In genomic region chr7:116341222-116341907, GRCh38 we compare ENCODE assay signal across 11 cellular contexts.
DNase-seq lines count a peak whose midpoint lies in the region; ATAC-seq and TF ChIP-seq lines count a peak whose summit lies in the region.
"Had no signal": no experiment of that assay in that cellular context is flagged by ENCODE, and none has a peak within 500 bp of the region (broad histone marks: within the 10 kb centered on the region; RNA-seq: fewer than 3 reads in every experiment).

No MANE protein-coding gene starts in this region.

- no peak for DNase-seq in left ventricle myocardium superior
- no peak for DNase-seq in left cardiac atrium
- peak; percentile 11 for DNase-seq in RPMI8226
- no peak for DNase-seq in fibroblast of the aortic adventitia (ENCODE audit: low read depth)
- DNase-seq in activated naive CD4-positive, alpha-beta T cell (lab: John Stamatoyannopoulos, UW) = no peak
- no peak for DNase-seq in NCI-H2081 (lab: John Stamatoyannopoulos, UW)
- DNase-seq in lower leg skin (ENCODE audit: low spot score in 2 of 2) = no peak
- DNase-seq: activated naive CD4-positive, alpha-beta T cell treated with anti-CD3 and anti-CD28 coated beads, Interleukin-2, amount 50 U/mL, for 16 hours; C1 segment of cervical spinal cord; stimulated activated naive CD8-positive, alpha-beta T cell treated with anti-CD3 and anti-CD28 coated beads, Interleukin-15, Interleukin-2, amounts not matched to agents 100 U/mL and 50 U/mL, for 24 hours had no signal

- TF ChIP-seq CTCF in fibroblast of the aortic adventitia (IDR thresholded peaks at IDR 0.05; ENCODE audit: insufficient read depth, low read length) (peak; percentile 7), lower leg skin (IDR thresholded peaks at IDR 0.05) (no peak)

- ATAC-seq in left ventricle myocardium superior (peak; percentile 51), left cardiac atrium (no peak), HG02798 (IDR thresholded peaks at IDR 0.05; ENCODE audit: poor library complexity, unreplicated experiment) (no peak)
- ATAC-seq: stimulated activated naive CD8-positive, alpha-beta T cell treated with anti-CD3 and anti-CD28 coated beads, Interleukin-15, Interleukin-2, amounts not matched to agents 100 U/mL and 50 U/mL, for 24 hours had no signal

- WGBS in lower leg skin, 2 donors = 68 to 75% methylated on average over 4 of the region's 4 CpGs

- intact Hi-C loops in left ventricle myocardium superior (cut with micrococcal nuclease) (no loop called here), left cardiac atrium (cut with DNase I) (loop anchor here (10.0 kb wide), 2 partner anchors 67 to 77 kb away; no protein-coding TSS in a partner anchor), lower leg skin (cut with DNase I; ENCODE audit: low total_unique reads) (no loop called here)

- no peak overlapping the region for H3K4me3 ChIP-seq in fibroblast of the aortic adventitia (ENCODE audit: low read depth, low read length)
- H3K4me3 ChIP-seq in lower leg skin (ENCODE audit: low read depth, poor library complexity, severe bottlenecking) = no peak overlapping the region

- TF ChIP-seq POLR2A in lower leg skin (IDR thresholded peaks at IDR 0.05) = no peak

Comparison
In these comparisons a context has a peak if more than half of its experiments do, and no peak if none do; other contexts are left out.
1. intact Hi-C loops: an anchor here in left cardiac atrium (10.0 kb wide); none called in left ventricle myocardium superior and lower leg skin.